8 cellular contexts compared by ENCODE assay signal in genomic region chr1:93681549-93682412, GRCh38. TPM values are rescaled to one million over a fixed set of nuclear protein-coding genes. Genes with fewer than 3 reads are reported as not detected.
DNase-seq lines count a peak whose midpoint lies in the region; ATAC-seq and TF ChIP-seq lines count a peak whose summit lies in the region.

TSS of gene BCAR3 (minus strand) at chr1:93681837. CDS start at chr1:93674930, 6,907 bp downstream.

- in situ Hi-C loops in T47D (cut with HindIII; ENCODE audit: low pct_unique_long_range_greater_than_20kb, low sequenced_read_pairs) (no loop called here), gastrocnemius medialis (cut with MboI; ENCODE audit: low sequenced_read_pairs in 4 of 4) (no loop called here)

- intact Hi-C loops in gastrocnemius medialis (cut with DNase I; ENCODE audit: low total_unique reads), result loop anchor here (5.0 kb wide), 2 partner anchors 54 to 166 kb away; no protein-coding TSS in a partner anchor

- TF ChIP-seq CTCF in gastrocnemius medialis (IDR thresholded peaks at IDR 0.05 in 4 of 5, conservative IDR thresholded peaks at IDR 0.05 in 1 of 5), result peak in 4 of 5 experiments; percentile 14 to 56 (median 24)

- H3K27me3 ChIP-seq in gastrocnemius medialis, result no peaks in the 10 kb centered on the region

- peak; percentile 58 for ATAC-seq in GM19328 (IDR thresholded peaks at IDR 0.05; ENCODE audit: unreplicated experiment)
- ATAC-seq in HG03432 (IDR thresholded peaks at IDR 0.05; ENCODE audit: unreplicated experiment), result peak; percentile 83
- ATAC-seq in gastrocnemius medialis, result peak; percentile 71 to 72

- H3K4me3 ChIP-seq in iPS-18c (ENCODE audit: insufficient read depth, low read depth, low read length) (peak within 1 kb of the TSS; percentile 84), gastrocnemius medialis (peak within 1 kb of the TSS; percentile 71 to 87 (median 82))

- H3K36me3 ChIP-seq in gastrocnemius medialis, result no peaks in the 10 kb centered on the region

- peak; percentile 48 for DNase-seq in DMS53 treated with DMSO at 0.1 percent for 48 hours (lab: John Stamatoyannopoulos, UW; ENCODE audit: unreplicated experiment)
- DNase-seq in NOMO-1 treated with dmso at 0.1 percent for 144 hours (lab: John Stamatoyannopoulos, UW; ENCODE audit: unreplicated experiment), result peak; percentile 35
- peak; percentile 64 to 81 for DNase-seq in T47D (ENCODE audit: low read depth in 1 of 2, low spot score in 1 of 2)
- DNase-seq in gastrocnemius medialis, result peak; percentile 43 to 51
- no peak for DNase-seq in GM19240 (ENCODE audit: insufficient read length, low spot score)

- no peaks in the 10 kb centered on the region for H3K9me3 ChIP-seq in iPS-18c (ENCODE audit: control insufficient read depth, insufficient read depth, low read length)
- H3K9me3 ChIP-seq in gastrocnemius medialis, result no peaks in the 10 kb centered on the region

- peak; percentile 58 to 66 for TF ChIP-seq POLR2A in gastrocnemius medialis (IDR thresholded peaks at IDR 0.05)

- peaks cover 0 to 16% of the 10 kb centered on the region in 2 donors for H3K4me1 ChIP-seq in gastrocnemius medialis

- H3K27ac ChIP-seq in gastrocnemius medialis, result peak within 1 kb of the TSS; percentile 73 to 80 (median 77)

RNA-seq across cellular contexts. Expression of gene BCAR3, which starts in this region (rescaled TPM):
- total RNA-seq in gastrocnemius medialis, result 10 to 100 TPM; 17.1 to 25.0 (median 22.9) TPM
